1 cellular context compared by ENCODE assay signal in the genomic region with DNA sequence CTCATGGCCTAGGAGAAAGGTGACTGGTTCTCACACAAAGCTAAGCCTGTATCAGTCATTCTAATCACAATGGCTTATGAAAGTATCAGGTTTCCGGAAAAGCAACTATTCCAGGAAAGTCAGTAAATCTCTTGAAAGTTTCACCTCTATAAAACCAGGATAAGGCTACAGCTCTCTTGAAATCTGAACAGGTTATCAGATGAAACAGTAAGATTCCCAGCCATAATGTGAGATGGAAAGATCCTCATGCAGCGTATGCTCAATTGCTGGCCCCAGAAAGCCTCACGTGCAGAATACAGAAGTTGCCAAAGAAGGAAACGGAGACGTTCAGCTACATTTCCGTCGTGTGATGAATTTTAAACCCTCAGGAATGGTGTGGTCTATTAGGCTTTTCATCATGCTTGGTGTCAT.
TF ChIP-seq lines count a peak whose summit lies in the region.

No MANE protein-coding gene starts in this region.

TF ChIP-seq in SK-N-SH, 30 proteins besides CTCF, POLR2A, EP300 and RAD21 (continued from another document):
- TF ChIP-seq, protein P1, sequence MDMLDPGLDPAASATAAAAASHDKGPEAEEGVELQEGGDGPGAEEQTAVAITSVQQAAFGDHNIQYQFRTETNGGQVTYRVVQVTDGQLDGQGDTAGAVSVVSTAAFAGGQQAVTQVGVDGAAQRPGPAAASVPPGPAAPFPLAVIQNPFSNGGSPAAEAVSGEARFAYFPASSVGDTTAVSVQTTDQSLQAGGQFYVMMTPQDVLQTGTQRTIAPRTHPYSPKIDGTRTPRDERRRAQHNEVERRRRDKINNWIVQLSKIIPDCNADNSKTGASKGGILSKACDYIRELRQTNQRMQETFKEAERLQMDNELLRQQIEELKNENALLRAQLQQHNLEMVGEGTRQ (IDR thresholded peaks at IDR 0.05; ENCODE audit: borderline replicate concordance, low read depth, low read length): no peak
- TF ChIP-seq, protein P2, sequence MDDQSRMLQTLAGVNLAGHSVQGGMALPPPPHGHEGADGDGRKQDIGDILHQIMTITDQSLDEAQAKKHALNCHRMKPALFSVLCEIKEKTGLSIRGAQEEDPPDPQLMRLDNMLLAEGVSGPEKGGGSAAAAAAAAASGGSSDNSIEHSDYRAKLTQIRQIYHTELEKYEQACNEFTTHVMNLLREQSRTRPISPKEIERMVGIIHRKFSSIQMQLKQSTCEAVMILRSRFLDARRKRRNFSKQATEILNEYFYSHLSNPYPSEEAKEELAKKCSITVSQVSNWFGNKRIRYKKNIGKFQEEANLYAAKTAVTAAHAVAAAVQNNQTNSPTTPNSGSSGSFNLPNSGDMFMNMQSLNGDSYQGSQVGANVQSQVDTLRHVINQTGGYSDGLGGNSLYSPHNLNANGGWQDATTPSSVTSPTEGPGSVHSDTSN (IDR thresholded peaks at IDR 0.05): no peak
- TF ChIP-seq CHD2 (IDR thresholded peaks at IDR 0.05; ENCODE audit: low read length, partially characterized antibody) (no peak), EZH2phosphoT487 (IDR thresholded peaks at IDR 0.05; ENCODE audit: borderline replicate concordance, low read depth) (no peak), RFX5 (IDR thresholded peaks at IDR 0.05; ENCODE audit: low read length) (no peak), TEAD4 (IDR thresholded peaks at IDR 0.05; ENCODE audit: borderline replicate concordance, insufficient read depth) (no peak), RXRA (IDR thresholded peaks at IDR 0.05; ENCODE audit: borderline replicate concordance, low read depth) (no peak), POLR2AphosphoS5 (IDR thresholded peaks at IDR 0.05; ENCODE audit: low read depth, low read length) (no peak), RCOR1 (IDR thresholded peaks at IDR 0.05; ENCODE audit: low read length) (no peak), JUND (IDR thresholded peaks at IDR 0.05) (no peak), TAF1 (IDR thresholded peaks at IDR 0.05; ENCODE audit: borderline replicate concordance, low read depth, low read length) (no peak)
- TF ChIP-seq, protein P3, sequence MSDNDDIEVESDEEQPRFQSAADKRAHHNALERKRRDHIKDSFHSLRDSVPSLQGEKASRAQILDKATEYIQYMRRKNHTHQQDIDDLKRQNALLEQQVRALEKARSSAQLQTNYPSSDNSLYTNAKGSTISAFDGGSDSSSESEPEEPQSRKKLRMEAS (IDR thresholded peaks at IDR 0.05; ENCODE audit: low read depth): no peak
- TF ChIP-seq, protein P4, sequence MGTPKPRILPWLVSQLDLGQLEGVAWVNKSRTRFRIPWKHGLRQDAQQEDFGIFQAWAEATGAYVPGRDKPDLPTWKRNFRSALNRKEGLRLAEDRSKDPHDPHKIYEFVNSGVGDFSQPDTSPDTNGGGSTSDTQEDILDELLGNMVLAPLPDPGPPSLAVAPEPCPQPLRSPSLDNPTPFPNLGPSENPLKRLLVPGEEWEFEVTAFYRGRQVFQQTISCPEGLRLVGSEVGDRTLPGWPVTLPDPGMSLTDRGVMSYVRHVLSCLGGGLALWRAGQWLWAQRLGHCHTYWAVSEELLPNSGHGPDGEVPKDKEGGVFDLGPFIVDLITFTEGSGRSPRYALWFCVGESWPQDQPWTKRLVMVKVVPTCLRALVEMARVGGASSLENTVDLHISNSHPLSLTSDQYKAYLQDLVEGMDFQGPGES (IDR thresholded peaks at IDR 0.05; ENCODE audit: low read depth, low read length): no peak
